15 cellular contexts compared by ENCODE assay signal in the genomic region with DNA sequence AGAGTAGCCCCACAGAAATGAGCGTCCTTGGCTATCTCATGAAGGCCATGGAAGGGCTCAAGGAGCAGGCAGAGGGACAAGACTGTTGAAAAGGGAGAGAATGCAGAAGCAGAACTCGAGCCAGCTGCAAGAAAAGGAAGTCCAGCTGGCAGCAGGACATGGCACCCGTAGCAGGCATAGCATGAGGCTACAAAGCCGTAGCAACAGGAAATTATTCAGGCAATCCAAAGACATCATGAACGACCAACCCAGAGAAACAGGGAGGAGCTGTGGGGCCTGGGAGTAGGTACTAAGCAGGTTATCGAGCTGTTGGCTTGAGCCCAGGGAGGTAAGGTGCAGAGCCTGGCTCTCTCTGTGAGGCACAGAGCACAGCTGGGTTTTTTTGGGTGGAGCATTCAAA.
DNase-seq lines count a peak whose midpoint lies in the region; ATAC-seq and TF ChIP-seq lines count a peak whose summit lies in the region.
"Had no signal": no experiment of that assay in that cellular context is flagged by ENCODE, and none has a peak within 500 bp of the region (broad histone marks: within the 10 kb centered on the region; RNA-seq: fewer than 3 reads in every experiment).

No MANE protein-coding gene starts in this region.

- TF ChIP-seq POLR2A in body of pancreas (IDR thresholded peaks at IDR 0.05) = no peak

- H3K36me3 ChIP-seq in right atrium auricular region (no peaks in the 10 kb centered on the region), body of pancreas (replicated peaks in 1 of 2; ENCODE audit: insufficient read depth in 1 of 2, low read depth in 2 of 2) (no peaks in the 10 kb centered on the region), Karpas-422 (ENCODE audit: insufficient read depth, low read length) (no peaks in the 10 kb centered on the region)
- H3K36me3 ChIP-seq: adrenal gland, esophagus muscularis mucosa, neutrophil had no signal

- no peaks in the 10 kb centered on the region for H4K20me1 ChIP-seq in Karpas-422 (ENCODE audit: insufficient read depth, low read depth, low read length)

- H3K4me3 ChIP-seq in right atrium auricular region (no peak overlapping the region), body of pancreas (no peak overlapping the region), Karpas-422 (ENCODE audit: low read length) (no peak overlapping the region)
- H3K4me3 ChIP-seq: adrenal gland, esophagus muscularis mucosa had no signal

- DNase-seq in Right ventricle myocardium inferior (ENCODE audit: missing footprints) (no peak), right atrium auricular region (ENCODE audit: low spot score) (no peak), body of pancreas (peak in 3 of 4 donors; percentile 27 to 57 (median 40)), memory B cell (ENCODE audit: low spot score in 2 of 2) (no peak), Karpas-422 (no peak)
- DNase-seq: activated CD4-positive, alpha-beta memory T cell treated with anti-CD3 and anti-CD28 coated beads, Interleukin-2, amount 10 ng/mL, durations not matched to agents 7 days and 5 days; DMS153; NCI-H446; T1000 had no signal

- no peak overlapping the region for H2AFZ ChIP-seq in Karpas-422 (ENCODE audit: low read length)

- H3K4me1 ChIP-seq in right atrium auricular region (peaks cover 0 to 23% of the 10 kb centered on the region in 2 donors), body of pancreas (peaks cover 19% of the 10 kb centered on the region), Karpas-422 (ENCODE audit: low read length) (peaks cover 6% of the 10 kb centered on the region)
- H3K4me1 ChIP-seq: adrenal gland had no signal

- peaks cover 12% of the 10 kb centered on the region for H3K36me3 Mint-ChIP-seq in memory B cell

- H3K27me3 Mint-ChIP-seq in memory B cell = peaks cover 14% of the 10 kb centered on the region

- ATAC-seq in Right ventricle myocardium inferior (peak; percentile 57), body of pancreas (peak; percentile 51), memory B cell (ENCODE audit: low read depth) (peak; percentile 61), GM21529 (IDR thresholded peaks at IDR 0.05; ENCODE audit: unreplicated experiment) (no peak), HG03045 (IDR thresholded peaks at IDR 0.05; ENCODE audit: unreplicated experiment) (no peak), GM18868 (IDR thresholded peaks at IDR 0.05; ENCODE audit: unreplicated experiment) (no peak)

- peaks cover 18% of the 10 kb centered on the region for H3K9me3 Mint-ChIP-seq in memory B cell

- TF ChIP-seq CTCF in right atrium auricular region (IDR thresholded peaks at IDR 0.05) (no peak), body of pancreas (IDR thresholded peaks at IDR 0.05) (no peak)

- 40 to 41% methylated on average over 6 of the region's 6 CpGs for WGBS in body of pancreas, 2 donors

- no peaks in the 10 kb centered on the region for H3K9me2 ChIP-seq in Karpas-422 (replicated peaks; ENCODE audit: insufficient read depth, low read length)

- no peak overlapping the region for H3K9ac ChIP-seq in Karpas-422 (ENCODE audit: low read length)

- intact Hi-C loops in Right ventricle myocardium inferior (cut with DNase I) (no loop called here), body of pancreas (cut with DNase I) (no loop called here)

- peak overlapping the region in 1 of 2 donors; percentile 1 for H3K27ac ChIP-seq in right atrium auricular region
- peak overlapping the region in 2 of 4 donors; percentile 38 to 52 for H3K27ac ChIP-seq in body of pancreas
- no peak overlapping the region for H3K27ac ChIP-seq in Karpas-422 (ENCODE audit: low read length)
- H3K27ac ChIP-seq: adrenal gland, esophagus muscularis mucosa, neutrophil had no signal

- peaks cover 0 to 13% of the 10 kb centered on the region in 2 donors for H3K9me3 ChIP-seq in right atrium auricular region
- no peaks in the 10 kb centered on the region for H3K9me3 ChIP-seq in body of pancreas
- H3K9me3 ChIP-seq in Karpas-422 (ENCODE audit: low read length) = peaks cover 5% of the 10 kb centered on the region
- H3K9me3 ChIP-seq: neutrophil had no signal

- peaks cover 8% of the 10 kb centered on the region for H3K4me1 Mint-ChIP-seq in memory B cell

- H3K79me2 ChIP-seq in Karpas-422 (ENCODE audit: low read length) = no peaks in the 10 kb centered on the region

- H3K4me2 ChIP-seq in Karpas-422 (ENCODE audit: low read depth, low read length, poor library complexity, severe bottlenecking) = no peak overlapping the region

- H3K27ac Mint-ChIP-seq in memory B cell = no peak overlapping the region
- H3K27ac Mint-ChIP-seq: activated CD4-positive, alpha-beta memory T cell treated with anti-CD3 and anti-CD28 coated beads, Interleukin-2, amount 10 ng/mL, durations not matched to agents 7 days and 5 days had no signal

- peak overlapping the region; percentile 22 for H3K4me3 Mint-ChIP-seq in memory B cell
- H3K4me3 Mint-ChIP-seq: activated CD4-positive, alpha-beta memory T cell treated with anti-CD3 and anti-CD28 coated beads, Interleukin-2, amount 10 ng/mL, durations not matched to agents 7 days and 5 days had no signal

- no peaks in the 10 kb centered on the region for H3K27me3 ChIP-seq in right atrium auricular region
- H3K27me3 ChIP-seq in body of pancreas = no peaks in the 10 kb centered on the region
- peaks cover 5% of the 10 kb centered on the region; the same call in 1 of the 2 replicates for H3K27me3 ChIP-seq in Karpas-422 (ENCODE audit: low read length)
- H3K27me3 ChIP-seq: adrenal gland, esophagus muscularis mucosa, neutrophil had no signal

Comparison
In these comparisons a context has a peak if more than half of its experiments do, and no peak if none do; other contexts are left out.
1. ATAC-seq: peak in Right ventricle myocardium inferior (single experiment), body of pancreas (single experiment) and memory B cell (single experiment); none in GM21529 (single experiment), HG03045 (single experiment) and GM18868 (single experiment).
2. DNase-seq: peak in body of pancreas (3 of 4); none in Right ventricle myocardium inferior (single experiment), right atrium auricular region (single experiment), memory B cell (0 of 2) and Karpas-422 (single experiment).